Comparison of ENCODE assay signal across 8 cellular contexts in the genomic region with DNA sequence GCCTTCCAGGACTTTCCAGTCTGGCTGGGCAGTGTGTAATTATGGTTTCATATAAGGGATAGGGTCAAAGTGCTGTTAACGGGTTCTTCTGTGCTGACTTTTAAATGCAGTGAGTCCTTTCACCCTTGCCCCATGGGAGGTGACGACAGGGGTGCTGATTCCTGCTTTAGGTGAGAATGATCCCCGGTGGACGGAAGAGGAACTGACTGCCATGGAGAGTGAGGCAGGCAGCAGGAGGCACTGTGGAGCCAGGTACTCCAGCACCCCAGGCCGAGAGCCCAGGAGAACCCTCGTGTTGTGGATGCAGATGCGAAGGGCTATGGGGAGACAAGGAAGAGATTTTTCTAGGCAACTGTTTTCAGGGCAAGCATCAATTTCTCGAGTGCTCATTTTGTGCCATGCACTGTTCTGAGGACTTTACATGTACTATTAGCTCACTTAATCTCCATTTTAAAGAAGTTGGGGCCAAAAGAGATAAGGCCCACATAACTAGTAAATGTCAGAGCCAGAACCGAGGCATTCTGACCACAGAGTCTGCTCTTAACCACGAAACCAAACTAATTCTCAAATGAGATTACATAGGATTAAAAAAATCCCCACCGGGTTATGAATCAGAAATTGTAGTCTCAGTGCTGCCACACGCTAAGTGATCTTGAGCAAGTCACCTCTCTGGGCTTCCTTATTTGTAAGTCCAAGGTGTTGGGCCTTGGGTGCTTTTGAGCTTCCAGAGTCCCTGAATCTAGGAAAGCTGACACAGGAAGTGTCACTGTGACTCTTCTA. TPM values are rescaled to one million over a fixed set of nuclear protein-coding genes. Genes with fewer than 3 reads are reported as not detected.
DNase-seq lines count a peak whose midpoint lies in the region; ATAC-seq, FAIRE-seq and TF ChIP-seq lines count a peak whose summit lies in the region.

No MANE protein-coding gene starts in this region.

- H3K9me3 ChIP-seq in astrocyte (ENCODE audit: insufficient read depth, low read depth, low read length): no peaks in the 10 kb centered on the region
- no peaks in the 10 kb centered on the region for H3K9me3 ChIP-seq in mucosa of rectum (ENCODE audit: control insufficient read depth in 2 of 2, low read length in 2 of 2)

- H3K27ac ChIP-seq in astrocyte (ENCODE audit: low read depth, low read length) (no peak overlapping the region), mucosa of rectum (ENCODE audit: low read depth in 2 of 2, low read length in 2 of 2) (peak overlapping the region; percentile 26 to 54)

- H3K4me1 Mint-ChIP-seq in astrocyte (ENCODE audit: low read depth, unreplicated experiment): peaks cover 20% of the 10 kb centered on the region

- ATAC-seq in GM19395 (IDR thresholded peaks at IDR 0.05; ENCODE audit: unreplicated experiment): no peak

- no peaks in the 10 kb centered on the region for H3K27me3 Mint-ChIP-seq in astrocyte (ENCODE audit: low read depth, unreplicated experiment)

- no peak overlapping the region for H2AFZ ChIP-seq in astrocyte (ENCODE audit: low read depth, low read length)

- no peaks in the 10 kb centered on the region for H3K27me3 ChIP-seq in astrocyte (ENCODE audit: insufficient read depth, low read length)
- H3K27me3 ChIP-seq in mucosa of rectum (ENCODE audit: control insufficient read depth in 2 of 2, insufficient read depth in 2 of 2, low read length in 2 of 2): no peaks in the 10 kb centered on the region

- H3K27ac Mint-ChIP-seq in astrocyte (ENCODE audit: unreplicated experiment): no peak overlapping the region

- peak; percentile 61 for DNase-seq in Daoy (ENCODE audit: low read depth)
- DNase-seq in NAMALWA (ENCODE audit: low spot score): peak; percentile 34
- DNase-seq in astrocyte (ENCODE audit: low read depth): peak; percentile 68
- DNase-seq in NCI-H146 (lab: John Stamatoyannopoulos, UW): no peak
- DNase-seq in KG1 (lab: John Stamatoyannopoulos, UW): no peak
- no peak for DNase-seq in hippocampal formation (lab: John Stamatoyannopoulos, UW)

- H3K4me2 ChIP-seq in astrocyte (ENCODE audit: low read length): no peak overlapping the region

- H3K4me3 Mint-ChIP-seq in astrocyte (ENCODE audit: unreplicated experiment): no peak overlapping the region

- no peaks in the 10 kb centered on the region for H3K79me2 ChIP-seq in astrocyte (ENCODE audit: insufficient read depth, low read length)

- H4K20me1 ChIP-seq in astrocyte (ENCODE audit: insufficient read depth, low read length): no peaks in the 10 kb centered on the region

- H3K9ac ChIP-seq in astrocyte (ENCODE audit: low read length): peak overlapping the region; percentile 21
- no peak overlapping the region for H3K9ac ChIP-seq in mucosa of rectum (ENCODE audit: low read depth in 1 of 2, low read length in 2 of 2)

- peak; percentile 37 for FAIRE-seq in astrocyte (lab: Jason Lieb, UNC)

- no peaks in the 10 kb centered on the region for H3K9me3 Mint-ChIP-seq in astrocyte (ENCODE audit: unreplicated experiment)

- H3K36me3 ChIP-seq in astrocyte (ENCODE audit: insufficient read depth, low read length): no peaks in the 10 kb centered on the region
- H3K36me3 ChIP-seq in mucosa of rectum (ENCODE audit: control insufficient read depth in 2 of 2, insufficient read depth in 2 of 2, low read length in 2 of 2): peaks cover 2 to 7% of the 10 kb centered on the region in 2 donors

- H3K4me1 ChIP-seq in astrocyte (ENCODE audit: insufficient read depth, low read length) (peaks cover 15% of the 10 kb centered on the region), mucosa of rectum (ENCODE audit: control insufficient read depth in 2 of 2, insufficient read depth in 2 of 2, low read length in 2 of 2) (peaks cover 7 to 39% of the 10 kb centered on the region in 2 donors)

- H3K4me3 ChIP-seq in astrocyte (ENCODE audit: insufficient read depth, low read depth, low read length) (no peak overlapping the region), mucosa of rectum (ENCODE audit: low read length in 2 of 2) (no peak overlapping the region)

- TF ChIP-seq CTCF in astrocyte (IDR thresholded peaks at IDR 0.05; ENCODE audit: insufficient read depth, low read depth, low read length): peak; percentile 47

- H3K36me3 Mint-ChIP-seq in astrocyte (ENCODE audit: low read depth, unreplicated experiment): peaks cover 27% of the 10 kb centered on the region

RNA-seq across cellular contexts. Expression of gene STPG1, which starts 28.2 kb away (rescaled TPM):
- total RNA-seq in Daoy (2014; rRNA removed; shearing (Covaris generic)): 2.2 and 10.1 TPM in 2 replicates
- 9.2 and 9.5 TPM in 2 replicates for total RNA-seq in astrocyte

RNA-seq across cellular contexts. Expression of gene NIPAL3, which starts 30.3 kb away (rescaled TPM):
- total RNA-seq in Daoy (2014; rRNA removed; shearing (Covaris generic)): 8.6 and 13.8 TPM in 2 replicates
- 45.1 and 47.2 TPM in 2 replicates for total RNA-seq in astrocyte

Comparison
In these comparisons a context has a peak if more than half of its experiments do, and no peak if none do; other contexts are left out.
1. DNase-seq: peak in Daoy (single experiment), NAMALWA (single experiment) and astrocyte (single experiment); none in NCI-H146 (single experiment), KG1 (single experiment) and hippocampal formation (0 of 2).